In genomic region chr10:67699613-67700270, GRCh38 we compare ENCODE assay signal across 4 cellular contexts. TPM values are rescaled to one million over a fixed set of nuclear protein-coding genes. Genes with fewer than 3 reads are reported as not detected.
"Had no signal": no experiment of that assay in that cellular context is flagged by ENCODE, and none has a peak within 500 bp of the region (broad histone marks: within the 10 kb centered on the region; RNA-seq: fewer than 3 reads in every experiment).

No MANE protein-coding gene starts in this region.

RNA-seq across cellular contexts. Expression of gene CTNNA3, which starts 3.7 kb away (rescaled TPM):
- total RNA-seq: lower lobe of right lung, lung microvascular endothelial cell, mammary epithelial cell had no signal
- polyA plus RNA-seq: immature natural killer cell, mammary epithelial cell had no signal
